Comparison of ENCODE assay signal across 1 cellular context in the genomic region with DNA sequence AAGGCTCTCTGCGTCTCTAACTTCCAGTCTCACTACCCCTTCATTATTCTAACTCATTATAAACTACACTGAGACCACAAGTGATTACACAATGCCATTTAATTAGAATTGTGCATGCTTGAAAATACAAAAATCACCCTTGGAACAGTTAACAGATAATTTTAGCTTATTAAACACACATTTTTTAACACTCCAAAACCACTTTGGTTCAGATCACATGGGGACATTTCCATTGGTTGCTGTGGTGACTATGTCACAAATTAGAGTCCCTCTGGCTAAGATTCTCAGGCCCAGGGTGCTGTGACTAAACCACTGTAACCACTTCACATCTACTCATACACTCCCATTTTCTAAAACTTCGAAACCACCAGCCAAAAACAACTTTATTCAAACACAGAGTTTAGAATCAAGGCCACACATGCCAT.
TF ChIP-seq lines count a peak whose summit lies in the region.

No MANE protein-coding gene starts in this region.

TF ChIP-seq in WTC11, 78 proteins besides CTCF, POLR2A, EP300 and RAD21 (continued from another document):
- TF ChIP-seq, protein P1, sequence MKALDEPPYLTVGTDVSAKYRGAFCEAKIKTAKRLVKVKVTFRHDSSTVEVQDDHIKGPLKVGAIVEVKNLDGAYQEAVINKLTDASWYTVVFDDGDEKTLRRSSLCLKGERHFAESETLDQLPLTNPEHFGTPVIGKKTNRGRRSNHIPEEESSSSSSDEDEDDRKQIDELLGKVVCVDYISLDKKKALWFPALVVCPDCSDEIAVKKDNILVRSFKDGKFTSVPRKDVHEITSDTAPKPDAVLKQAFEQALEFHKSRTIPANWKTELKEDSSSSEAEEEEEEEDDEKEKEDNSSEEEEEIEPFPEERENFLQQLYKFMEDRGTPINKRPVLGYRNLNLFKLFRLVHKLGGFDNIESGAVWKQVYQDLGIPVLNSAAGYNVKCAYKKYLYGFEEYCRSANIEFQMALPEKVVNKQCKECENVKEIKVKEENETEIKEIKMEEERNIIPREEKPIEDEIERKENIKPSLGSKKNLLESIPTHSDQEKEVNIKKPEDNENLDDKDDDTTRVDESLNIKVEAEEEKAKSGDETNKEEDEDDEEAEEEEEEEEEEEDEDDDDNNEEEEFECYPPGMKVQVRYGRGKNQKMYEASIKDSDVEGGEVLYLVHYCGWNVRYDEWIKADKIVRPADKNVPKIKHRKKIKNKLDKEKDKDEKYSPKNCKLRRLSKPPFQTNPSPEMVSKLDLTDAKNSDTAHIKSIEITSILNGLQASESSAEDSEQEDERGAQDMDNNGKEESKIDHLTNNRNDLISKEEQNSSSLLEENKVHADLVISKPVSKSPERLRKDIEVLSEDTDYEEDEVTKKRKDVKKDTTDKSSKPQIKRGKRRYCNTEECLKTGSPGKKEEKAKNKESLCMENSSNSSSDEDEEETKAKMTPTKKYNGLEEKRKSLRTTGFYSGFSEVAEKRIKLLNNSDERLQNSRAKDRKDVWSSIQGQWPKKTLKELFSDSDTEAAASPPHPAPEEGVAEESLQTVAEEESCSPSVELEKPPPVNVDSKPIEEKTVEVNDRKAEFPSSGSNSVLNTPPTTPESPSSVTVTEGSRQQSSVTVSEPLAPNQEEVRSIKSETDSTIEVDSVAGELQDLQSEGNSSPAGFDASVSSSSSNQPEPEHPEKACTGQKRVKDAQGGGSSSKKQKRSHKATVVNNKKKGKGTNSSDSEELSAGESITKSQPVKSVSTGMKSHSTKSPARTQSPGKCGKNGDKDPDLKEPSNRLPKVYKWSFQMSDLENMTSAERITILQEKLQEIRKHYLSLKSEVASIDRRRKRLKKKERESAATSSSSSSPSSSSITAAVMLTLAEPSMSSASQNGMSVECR (CRISPR knock-in tag; IDR thresholded peaks at IDR 0.05; ENCODE audit: borderline replicate concordance), result no peak
- TF ChIP-seq ZNF232 (CRISPR knock-in tag; IDR thresholded peaks at IDR 0.05) (no peak), ZNF671 (CRISPR knock-in tag; IDR thresholded peaks at IDR 0.05) (no peak), ESRRA (CRISPR knock-in tag; IDR thresholded peaks at IDR 0.05; ENCODE audit: borderline replicate concordance) (no peak)
- TF ChIP-seq, protein P2, sequence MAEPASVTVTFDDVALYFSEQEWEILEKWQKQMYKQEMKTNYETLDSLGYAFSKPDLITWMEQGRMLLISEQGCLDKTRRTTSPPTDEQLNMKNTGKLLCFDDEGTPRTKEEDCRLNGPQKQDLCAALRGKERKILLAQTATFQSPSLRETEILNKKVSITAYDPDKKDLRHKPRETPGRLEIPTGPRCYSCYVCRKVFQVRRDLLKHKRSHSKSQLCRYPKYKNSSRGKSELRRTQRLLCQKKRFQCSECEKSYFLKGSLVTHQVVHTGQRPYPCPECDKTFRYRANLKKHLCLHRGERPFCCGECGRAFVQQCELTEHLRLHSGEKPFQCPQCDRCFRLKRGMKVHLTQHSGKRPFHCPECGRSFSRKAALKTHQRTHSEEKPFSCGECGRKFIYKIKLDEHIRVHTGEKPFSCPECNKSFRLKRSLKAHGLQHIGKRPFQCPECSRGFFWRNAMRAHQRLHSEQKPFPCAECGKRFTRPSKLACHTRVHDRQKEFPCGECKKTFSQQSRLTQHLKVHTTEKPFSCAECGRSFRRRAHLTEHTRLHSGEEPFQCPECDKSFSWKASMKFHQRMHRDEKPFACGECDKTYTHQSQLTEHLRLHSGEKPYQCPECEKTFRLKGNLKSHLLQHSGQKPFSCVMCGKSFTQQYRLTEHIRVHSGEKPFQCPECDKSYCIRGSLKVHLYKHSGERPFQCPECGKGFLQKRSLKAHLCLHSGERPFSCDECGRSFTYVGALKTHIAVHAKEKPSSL (CRISPR knock-in tag; conservative IDR thresholded peaks at IDR 0.05), result no peak
- TF ChIP-seq, protein P3, sequence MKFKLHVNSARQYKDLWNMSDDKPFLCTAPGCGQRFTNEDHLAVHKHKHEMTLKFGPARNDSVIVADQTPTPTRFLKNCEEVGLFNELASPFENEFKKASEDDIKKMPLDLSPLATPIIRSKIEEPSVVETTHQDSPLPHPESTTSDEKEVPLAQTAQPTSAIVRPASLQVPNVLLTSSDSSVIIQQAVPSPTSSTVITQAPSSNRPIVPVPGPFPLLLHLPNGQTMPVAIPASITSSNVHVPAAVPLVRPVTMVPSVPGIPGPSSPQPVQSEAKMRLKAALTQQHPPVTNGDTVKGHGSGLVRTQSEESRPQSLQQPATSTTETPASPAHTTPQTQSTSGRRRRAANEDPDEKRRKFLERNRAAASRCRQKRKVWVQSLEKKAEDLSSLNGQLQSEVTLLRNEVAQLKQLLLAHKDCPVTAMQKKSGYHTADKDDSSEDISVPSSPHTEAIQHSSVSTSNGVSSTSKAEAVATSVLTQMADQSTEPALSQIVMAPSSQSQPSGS (CRISPR knock-in tag; IDR thresholded peaks at IDR 0.05; ENCODE audit: borderline replicate concordance, low read depth), result no peak
